ENCODE assay signal across 25 cellular contexts in genomic region chr2:27885246-27885645, GRCh38. TPM values are rescaled to one million over a fixed set of nuclear protein-coding genes. Genes with fewer than 3 reads are reported as not detected.
DNase-seq lines count a peak whose midpoint lies in the region; ATAC-seq, FAIRE-seq and TF ChIP-seq lines count a peak whose summit lies in the region.
"Had no signal": no experiment of that assay in that cellular context is flagged by ENCODE, and none has a peak within 500 bp of the region (broad histone marks: within the 10 kb centered on the region; RNA-seq: fewer than 3 reads in every experiment).

No MANE protein-coding gene starts in this region.

- in situ Hi-C loops in ACHN (cut with HindIII; ENCODE audit: low pct_ligation_motif_present, low pct_unique_long_range_greater_than_20kb, low sequenced_read_pairs) = no loop called here

- no peak overlapping the region for H3K4me3 ChIP-seq in bronchial epithelial cell (ENCODE audit: low read depth, low read length)
- H3K4me3 ChIP-seq: ascending aorta, left lung, mucosa of descending colon, SJCRH30 had no signal

- no peak for FAIRE-seq in bronchial epithelial cell (lab: Jason Lieb, UNC)
- FAIRE-seq: GM18507, H1 had no signal

- no peak for TF ChIP-seq POLR2A in GM18505 (IDR thresholded peaks at IDR 0.05; ENCODE audit: borderline replicate concordance, extremely low read depth, insufficient read depth, insufficient read length)

- no peaks in the 10 kb centered on the region for H3K27me3 ChIP-seq in bronchial epithelial cell (ENCODE audit: control insufficient read depth, insufficient read depth, low read length)
- H3K27me3 ChIP-seq: ascending aorta, left lung, SJCRH30 had no signal

- DNase-seq in ACHN (peak; percentile 24), HT1080 (ENCODE audit: low read depth) (peak; percentile 29), bronchial epithelial cell (ENCODE audit: low read depth) (peak; percentile 38), kidney glomerular epithelial cell (lab: John Stamatoyannopoulos, UW) (peak; percentile 76), Right ventricle myocardium inferior (ENCODE audit: missing footprints) (no peak), omental fat pad (ENCODE audit: low spot score) (no peak), T-helper 2 cell (no peak)
- DNase-seq: activated B cell treated with CpG ODN at 0.5 μM for 24 hours; activated CD8-positive, alpha-beta T cell treated with anti-CD3 and anti-CD28 coated beads for 36 hours; activated naive CD4-positive, alpha-beta T cell treated with anti-CD3 and anti-CD28 coated beads, Interleukin-2, amount 50 U/mL, for 16 hours; activated T-cell treated with anti-CD3 and anti-CD28 coated beads, Interleukin-2, amount 50 U/mL, for 24 hours; cortex of kidney; DND-41; left lung; mucosa of descending colon; NCI-H1417 treated with DMSO at 0.1 percent for 48 hours; NCI-H69; OCI-M1; retina; SJCRH30 had no signal

- intact Hi-C loops in Right ventricle myocardium inferior (cut with DNase I) = no loop called here

- H3K36me3 ChIP-seq in bronchial epithelial cell (ENCODE audit: control insufficient read depth, insufficient read depth, low read length) = no peaks in the 10 kb centered on the region
- H3K36me3 ChIP-seq: ascending aorta, left lung, SJCRH30 had no signal

- TF ChIP-seq CTCF in bronchial epithelial cell (IDR thresholded peaks at IDR 0.05; ENCODE audit: insufficient read depth, low read length, severe bottlenecking) (no peak), omental fat pad (IDR thresholded peaks at IDR 0.05) (no peak)

- ATAC-seq in Right ventricle myocardium inferior (no peak), omental fat pad (ENCODE audit: low FRiP score) (no peak), GM18505 (IDR thresholded peaks at IDR 0.05; ENCODE audit: unreplicated experiment) (no peak)
- ATAC-seq: activated CD8-positive, alpha-beta T cell treated with anti-CD3 and anti-CD28 coated beads for 36 hours; left lung; stimulated activated effector memory CD8-positive, alpha-beta T cell treated with anti-CD3 and anti-CD28 coated beads, Interleukin-12 subunit alpha, Interleukin-12 subunit beta, amount 100 ng/mL, for 72 hours had no signal

RNA-seq across cellular contexts. Expression of gene RBKS, which starts 4.9 kb away (rescaled TPM):
- 0.50 and 0.71 TPM in 2 replicates for total RNA-seq in HT1080 (2014; rRNA removed; shearing (Covaris generic))
- polyA plus RNA-seq in HT1080 (2015; cell fraction: cytosol; rRNA removed) = 1.9 TPM in 2 replicates
- 1.6 and 1.7 TPM in 2 replicates for polyA plus RNA-seq in HT1080 (2015; cell fraction: nucleus; rRNA removed)
- total RNA-seq in bronchial epithelial cell = 0.79 and 0.90 TPM in 2 replicates
- total RNA-seq in Right ventricle myocardium inferior = 4.0 TPM
- total RNA-seq in omental fat pad = 10 to 100 TPM in 1 of 4 donors, 1 to 10 TPM in 3; 2.1 to 12.3 (median 4.8) TPM
- total RNA-seq: ascending aorta had no signal

RNA-seq across cellular contexts. Expression of gene BABAM2, which starts 5.3 kb away (rescaled TPM):
- total RNA-seq in HT1080 (2014; rRNA removed; shearing (Covaris generic)) = 18.5 and 31.8 TPM in 2 replicates
- 39.9 and 44.0 TPM in 2 replicates for polyA plus RNA-seq in HT1080 (2015; cell fraction: cytosol; rRNA removed)
- polyA plus RNA-seq in HT1080 (2015; cell fraction: nucleus; rRNA removed) = 39.6 and 41.0 TPM in 2 replicates
- 8.4 and 15.9 TPM in 2 replicates for total RNA-seq in bronchial epithelial cell
- 53.0 TPM for total RNA-seq in Right ventricle myocardium inferior
- 10 to 100 TPM; 29.2 to 41.0 (median 36.5) TPM for total RNA-seq in omental fat pad

Comparison
In these comparisons a context has a peak if more than half of its experiments do, and no peak if none do; other contexts are left out.
1. DNase-seq: peak in ACHN (single experiment), HT1080 (single experiment), bronchial epithelial cell (single experiment) and kidney glomerular epithelial cell (single experiment); none in Right ventricle myocardium inferior (single experiment), omental fat pad (single experiment) and T-helper 2 cell (0 of 5).